Comparison of ENCODE assay signal across 10 cellular contexts in genomic region chr11:102177974-102178631, GRCh38.
DNase-seq lines count a peak whose midpoint lies in the region; ATAC-seq, FAIRE-seq and TF ChIP-seq lines count a peak whose summit lies in the region.
"Had no signal": no experiment of that assay in that cellular context is flagged by ENCODE, and none has a peak within 500 bp of the region (broad histone marks: within the 10 kb centered on the region; RNA-seq: fewer than 3 reads in every experiment).

No MANE protein-coding gene starts in this region.

- H2AFZ ChIP-seq in SK-N-SH (ENCODE audit: low read depth), result no peak overlapping the region

- POLR2A ChIA-PET in SK-N-SH (lab: Yijun Ruan, JAX), result no interaction called here

- H4K20me1 ChIP-seq in SK-N-SH (ENCODE audit: insufficient read depth), result no peaks in the 10 kb centered on the region

- peak overlapping the region; percentile 16; the same call in 1 of the 2 replicates for H3K9ac ChIP-seq in SK-N-SH

- no peaks in the 10 kb centered on the region for H3K9me3 ChIP-seq in SK-N-SH
- H3K9me3 ChIP-seq in small intestine (ENCODE audit: control insufficient read depth, low read depth), result no peaks in the 10 kb centered on the region

- TF ChIP-seq CTCF in SK-N-SH (IDR thresholded peaks at IDR 0.05), result no peak

- DNase-seq in H4 (ENCODE audit: low spot score) (peak; percentile 74), SK-N-SH (peak; percentile 6), germinal center (ENCODE audit: low spot score) (peak; percentile 4), small intestine (peak; percentile 70), ureter (ENCODE audit: low spot score) (no peak), NCI-H1694 treated with DMSO at 0.1 percent for 48 hours (lab: John Stamatoyannopoulos, UW) (no peak)
- DNase-seq: left cardiac atrium, T-helper 2 cell had no signal

- H3K27ac ChIP-seq in SK-N-SH (ENCODE audit: low read depth in 2 of 2, low read length in 1 of 2) (peak overlapping the region; percentile 66 to 92; a peak in 3 of 4 replicates), small intestine (ENCODE audit: low read depth in 1 of 2, low read length in 1 of 2) (peak overlapping the region; percentile 60 to 83)

- FAIRE-seq in small intestine (lab: Jason Lieb, UNC), result no peak

- H3K27me3 ChIP-seq in SK-N-SH (ENCODE audit: insufficient read depth) (no peaks in the 10 kb centered on the region), small intestine (ENCODE audit: control insufficient read depth in 2 of 2, insufficient read depth in 2 of 2, low read length in 2 of 2) (no peaks in the 10 kb centered on the region)

- H3K79me2 ChIP-seq in SK-N-SH (ENCODE audit: insufficient read depth), result peaks cover 81% of the 10 kb centered on the region

- H3K4me1 ChIP-seq in SK-N-SH (ENCODE audit: control insufficient read depth in 1 of 2, insufficient read depth in 2 of 2, low read depth in 1 of 2, low read length in 1 of 2) (peaks cover 0 to 13% of the 10 kb centered on the region in 2 experiments; a peak in 1 of 4 replicates), small intestine (ENCODE audit: control insufficient read depth in 2 of 2, insufficient read depth in 1 of 2, low read depth in 1 of 2, low read length in 1 of 2) (peaks cover 0 to 5% of the 10 kb centered on the region in 2 donors)

- peaks cover 53% of the 10 kb centered on the region for H3F3A ChIP-seq in SK-N-SH (replicated peaks; ENCODE audit: insufficient read depth)

- peak overlapping the region; percentile 29; the same call in 1 of the 2 replicates for H3K4me2 ChIP-seq in SK-N-SH

- ATAC-seq in HG03196 (IDR thresholded peaks at IDR 0.05; ENCODE audit: unreplicated experiment) (no peak), HG03039 (IDR thresholded peaks at IDR 0.05; ENCODE audit: unreplicated experiment) (no peak)

- H3K36me3 ChIP-seq in SK-N-SH (replicated peaks in 1 of 2; ENCODE audit: control insufficient read depth in 1 of 2, insufficient read depth in 2 of 2, low read length in 1 of 2) (peaks cover 2 to 56% of the 10 kb centered on the region in 2 experiments), small intestine (ENCODE audit: control insufficient read depth in 2 of 2, insufficient read depth in 2 of 2, low read length in 2 of 2) (no peaks in the 10 kb centered on the region)

- no peaks in the 10 kb centered on the region for H3K9me2 ChIP-seq in SK-N-SH

- 6% methylated on average over 4 of the region's 4 CpGs for WGBS in SK-N-SH (ENCODE audit: low lambda C conversion rate)
- 55 to 59% (median 56%) methylated on average over 4 of the region's 4 CpGs for WGBS in small intestine, 3 donors

- no peak for TF ChIP-seq RAD21 in SK-N-SH (IDR thresholded peaks at IDR 0.05; ENCODE audit: low read length)

- H3K4me3 ChIP-seq in SK-N-SH (ENCODE audit: low read depth in 2 of 2, low read length in 1 of 2) (no peak overlapping the region), small intestine (ENCODE audit: low read depth in 1 of 2, low read length in 2 of 2) (no peak overlapping the region)

- CTCF ChIA-PET in SK-N-SH (lab: Yijun Ruan, JAX), result no interaction called here

- TF ChIP-seq EP300 in SK-N-SH (IDR thresholded peaks at IDR 0.05; ENCODE audit: borderline replicate concordance in 1 of 2, low read depth in 1 of 2, low read length in 1 of 2), result peak in 1 of 2 experiments; percentile 42; a peak in 1 of 4 replicates

TF ChIP-seq in SK-N-SH, 30 proteins besides CTCF, POLR2A, EP300 and RAD21 (continues in another document):
- TF ChIP-seq FOXM1 (IDR thresholded peaks at IDR 0.05; ENCODE audit: low read depth) (peak; percentile 84), EZH2phosphoT487 (IDR thresholded peaks at IDR 0.05; ENCODE audit: borderline replicate concordance, low read depth) (no peak), YY1 (IDR thresholded peaks at IDR 0.05; ENCODE audit: low read depth) (no peak), POLR2AphosphoS5 (IDR thresholded peaks at IDR 0.05; ENCODE audit: low read depth, low read length) (peak; percentile 34; the same call in 1 of the 2 replicates), TCF12 (IDR thresholded peaks at IDR 0.05) (peak; percentile 88), TEAD4 (IDR thresholded peaks at IDR 0.05; ENCODE audit: borderline replicate concordance, insufficient read depth) (0 out of 2 replicates have a peak, but pooled peaks have one; percentile 21), IRF3 (IDR thresholded peaks at IDR 0.05; ENCODE audit: low read depth, low read length) (no peak), NRF1 (IDR thresholded peaks at IDR 0.05; ENCODE audit: low read depth, low read length) (no peak), JUND (IDR thresholded peaks at IDR 0.05) (peak; percentile 88), GATA2 (CRISPR knock-in tag; IDR thresholded peaks at IDR 0.05) (no peak), FOSL2 (IDR thresholded peaks at IDR 0.05; ENCODE audit: borderline replicate concordance, low read depth) (peak; percentile 91), RFX5 (IDR thresholded peaks at IDR 0.05; ENCODE audit: low read length) (no peak), RXRA (IDR thresholded peaks at IDR 0.05; ENCODE audit: borderline replicate concordance, low read depth) (peak; percentile 52; the same call in 1 of the 2 replicates), ELF1 (IDR thresholded peaks at IDR 0.05) (no peak)
- TF ChIP-seq, protein P1, sequence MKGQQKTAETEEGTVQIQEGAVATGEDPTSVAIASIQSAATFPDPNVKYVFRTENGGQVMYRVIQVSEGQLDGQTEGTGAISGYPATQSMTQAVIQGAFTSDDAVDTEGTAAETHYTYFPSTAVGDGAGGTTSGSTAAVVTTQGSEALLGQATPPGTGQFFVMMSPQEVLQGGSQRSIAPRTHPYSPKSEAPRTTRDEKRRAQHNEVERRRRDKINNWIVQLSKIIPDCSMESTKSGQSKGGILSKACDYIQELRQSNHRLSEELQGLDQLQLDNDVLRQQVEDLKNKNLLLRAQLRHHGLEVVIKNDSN (IDR thresholded peaks at IDR 0.05; ENCODE audit: borderline replicate concordance, low read depth), result no peak
- TF ChIP-seq, protein P2, sequence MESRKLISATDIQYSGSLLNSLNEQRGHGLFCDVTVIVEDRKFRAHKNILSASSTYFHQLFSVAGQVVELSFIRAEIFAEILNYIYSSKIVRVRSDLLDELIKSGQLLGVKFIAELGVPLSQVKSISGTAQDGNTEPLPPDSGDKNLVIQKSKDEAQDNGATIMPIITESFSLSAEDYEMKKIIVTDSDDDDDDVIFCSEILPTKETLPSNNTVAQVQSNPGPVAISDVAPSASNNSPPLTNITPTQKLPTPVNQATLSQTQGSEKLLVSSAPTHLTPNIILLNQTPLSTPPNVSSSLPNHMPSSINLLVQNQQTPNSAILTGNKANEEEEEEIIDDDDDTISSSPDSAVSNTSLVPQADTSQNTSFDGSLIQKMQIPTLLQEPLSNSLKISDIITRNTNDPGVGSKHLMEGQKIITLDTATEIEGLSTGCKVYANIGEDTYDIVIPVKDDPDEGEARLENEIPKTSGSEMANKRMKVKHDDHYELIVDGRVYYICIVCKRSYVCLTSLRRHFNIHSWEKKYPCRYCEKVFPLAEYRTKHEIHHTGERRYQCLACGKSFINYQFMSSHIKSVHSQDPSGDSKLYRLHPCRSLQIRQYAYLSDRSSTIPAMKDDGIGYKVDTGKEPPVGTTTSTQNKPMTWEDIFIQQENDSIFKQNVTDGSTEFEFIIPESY (IDR thresholded peaks at IDR 0.05; ENCODE audit: borderline replicate concordance, low read depth), result no peak
- TF ChIP-seq, protein P3, sequence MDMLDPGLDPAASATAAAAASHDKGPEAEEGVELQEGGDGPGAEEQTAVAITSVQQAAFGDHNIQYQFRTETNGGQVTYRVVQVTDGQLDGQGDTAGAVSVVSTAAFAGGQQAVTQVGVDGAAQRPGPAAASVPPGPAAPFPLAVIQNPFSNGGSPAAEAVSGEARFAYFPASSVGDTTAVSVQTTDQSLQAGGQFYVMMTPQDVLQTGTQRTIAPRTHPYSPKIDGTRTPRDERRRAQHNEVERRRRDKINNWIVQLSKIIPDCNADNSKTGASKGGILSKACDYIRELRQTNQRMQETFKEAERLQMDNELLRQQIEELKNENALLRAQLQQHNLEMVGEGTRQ (IDR thresholded peaks at IDR 0.05; ENCODE audit: borderline replicate concordance, low read depth, low read length), result no peak
- TF ChIP-seq, protein P4, sequence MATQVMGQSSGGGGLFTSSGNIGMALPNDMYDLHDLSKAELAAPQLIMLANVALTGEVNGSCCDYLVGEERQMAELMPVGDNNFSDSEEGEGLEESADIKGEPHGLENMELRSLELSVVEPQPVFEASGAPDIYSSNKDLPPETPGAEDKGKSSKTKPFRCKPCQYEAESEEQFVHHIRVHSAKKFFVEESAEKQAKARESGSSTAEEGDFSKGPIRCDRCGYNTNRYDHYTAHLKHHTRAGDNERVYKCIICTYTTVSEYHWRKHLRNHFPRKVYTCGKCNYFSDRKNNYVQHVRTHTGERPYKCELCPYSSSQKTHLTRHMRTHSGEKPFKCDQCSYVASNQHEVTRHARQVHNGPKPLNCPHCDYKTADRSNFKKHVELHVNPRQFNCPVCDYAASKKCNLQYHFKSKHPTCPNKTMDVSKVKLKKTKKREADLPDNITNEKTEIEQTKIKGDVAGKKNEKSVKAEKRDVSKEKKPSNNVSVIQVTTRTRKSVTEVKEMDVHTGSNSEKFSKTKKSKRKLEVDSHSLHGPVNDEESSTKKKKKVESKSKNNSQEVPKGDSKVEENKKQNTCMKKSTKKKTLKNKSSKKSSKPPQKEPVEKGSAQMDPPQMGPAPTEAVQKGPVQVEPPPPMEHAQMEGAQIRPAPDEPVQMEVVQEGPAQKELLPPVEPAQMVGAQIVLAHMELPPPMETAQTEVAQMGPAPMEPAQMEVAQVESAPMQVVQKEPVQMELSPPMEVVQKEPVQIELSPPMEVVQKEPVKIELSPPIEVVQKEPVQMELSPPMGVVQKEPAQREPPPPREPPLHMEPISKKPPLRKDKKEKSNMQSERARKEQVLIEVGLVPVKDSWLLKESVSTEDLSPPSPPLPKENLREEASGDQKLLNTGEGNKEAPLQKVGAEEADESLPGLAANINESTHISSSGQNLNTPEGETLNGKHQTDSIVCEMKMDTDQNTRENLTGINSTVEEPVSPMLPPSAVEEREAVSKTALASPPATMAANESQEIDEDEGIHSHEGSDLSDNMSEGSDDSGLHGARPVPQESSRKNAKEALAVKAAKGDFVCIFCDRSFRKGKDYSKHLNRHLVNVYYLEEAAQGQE (IDR thresholded peaks at IDR 0.05; ENCODE audit: low read depth, low read length), result no peak

Comparison
In these comparisons a context has a peak if more than half of its experiments do, and no peak if none do; other contexts are left out.
1. DNase-seq: peak in H4 (single experiment), SK-N-SH (single experiment), germinal center (single experiment) and small intestine (single experiment); none in ureter (single experiment) and NCI-H1694 treated with DMSO at 0.1 percent for 48 hours (single experiment).